In the genomic region with DNA sequence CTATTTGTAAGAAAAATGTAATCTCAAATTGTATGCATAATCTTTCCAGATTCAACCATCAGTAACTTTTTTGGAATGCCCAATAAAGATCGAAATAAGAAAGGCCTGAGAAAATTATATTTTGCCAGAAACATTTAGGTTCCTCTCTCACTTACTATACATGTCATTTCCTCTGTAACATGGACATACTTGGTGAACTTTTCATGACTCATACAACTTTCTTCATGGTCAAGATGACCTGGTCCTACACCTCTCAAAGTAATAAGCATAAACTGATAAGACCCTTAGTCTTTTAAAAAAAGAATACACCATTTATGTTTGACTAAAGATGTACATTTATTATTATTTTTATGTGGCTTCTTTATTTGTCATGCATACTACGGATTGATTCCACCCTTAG, we compare ENCODE assay signal across 21 cellular contexts.
"Had no signal": no experiment of that assay in that cellular context is flagged by ENCODE, and none has a peak within 500 bp of the region (broad histone marks: within the 10 kb centered on the region; RNA-seq: fewer than 3 reads in every experiment).

No MANE protein-coding gene starts in this region.

- H3K4me1 ChIP-seq: esophagus squamous epithelium, pancreas, thyroid gland had no signal

- H3K27ac ChIP-seq: adrenal gland, ascending aorta, brain microvascular endothelial cell, esophagus squamous epithelium, neutrophil, pancreas, upper lobe of right lung had no signal

- H3K4me3 ChIP-seq: adrenal gland, ascending aorta, dorsolateral prefrontal cortex, esophagus squamous epithelium, heart left ventricle, pancreas, thyroid gland, upper lobe of right lung had no signal

- H3K27me3 ChIP-seq: adrenal gland, ascending aorta, brain microvascular endothelial cell, dorsolateral prefrontal cortex, esophagus squamous epithelium, heart left ventricle, neutrophil, pancreas, thyroid gland, upper lobe of right lung had no signal

- H3K9me3 ChIP-seq: adrenal gland, ascending aorta, esophagus squamous epithelium, heart left ventricle, neutrophil, pancreas, thyroid gland, upper lobe of right lung had no signal

- H3K36me3 ChIP-seq: adrenal gland, ascending aorta, brain microvascular endothelial cell, esophagus squamous epithelium, heart left ventricle, neutrophil, pancreas, thyroid gland, upper lobe of right lung had no signal

- DNase-seq: activated T-cell treated with anti-CD3 and anti-CD28 coated beads, Interleukin-2, amount 50 U/mL, for 1 hour; adrenal gland; brain microvascular endothelial cell; dorsolateral prefrontal cortex; effector memory CD8-positive, alpha-beta T cell; esophagus squamous epithelium; heart left ventricle; islet precursor cell; left cardiac atrium; pancreas; right cardiac atrium; stimulated activated CD4-positive, alpha-beta T cell treated with anti-CD3 and anti-CD28 coated beads, Interleukin-4, amount 100 ng/mL, for 24 hours; substantia nigra; T-helper 9 cell; thyroid gland; upper lobe of right lung had no signal

- ATAC-seq: activated T-helper 17 cell treated with anti-CD3 and anti-CD28 coated beads, Interleukin-2, amount 50 U/mL, for 72 hours; effector memory CD8-positive, alpha-beta T cell; heart left ventricle; left cardiac atrium; natural killer cell treated with Interleukin-12 subunit alpha and Interleukin-12 subunit beta and Interleukin-15 and Interleukin-18, amount 100 ng/mL, for 72 hours; pancreas; right cardiac atrium; upper lobe of right lung; WTC11 had no signal
